Comparison of ENCODE assay signal across 9 cellular contexts in the genomic region with DNA sequence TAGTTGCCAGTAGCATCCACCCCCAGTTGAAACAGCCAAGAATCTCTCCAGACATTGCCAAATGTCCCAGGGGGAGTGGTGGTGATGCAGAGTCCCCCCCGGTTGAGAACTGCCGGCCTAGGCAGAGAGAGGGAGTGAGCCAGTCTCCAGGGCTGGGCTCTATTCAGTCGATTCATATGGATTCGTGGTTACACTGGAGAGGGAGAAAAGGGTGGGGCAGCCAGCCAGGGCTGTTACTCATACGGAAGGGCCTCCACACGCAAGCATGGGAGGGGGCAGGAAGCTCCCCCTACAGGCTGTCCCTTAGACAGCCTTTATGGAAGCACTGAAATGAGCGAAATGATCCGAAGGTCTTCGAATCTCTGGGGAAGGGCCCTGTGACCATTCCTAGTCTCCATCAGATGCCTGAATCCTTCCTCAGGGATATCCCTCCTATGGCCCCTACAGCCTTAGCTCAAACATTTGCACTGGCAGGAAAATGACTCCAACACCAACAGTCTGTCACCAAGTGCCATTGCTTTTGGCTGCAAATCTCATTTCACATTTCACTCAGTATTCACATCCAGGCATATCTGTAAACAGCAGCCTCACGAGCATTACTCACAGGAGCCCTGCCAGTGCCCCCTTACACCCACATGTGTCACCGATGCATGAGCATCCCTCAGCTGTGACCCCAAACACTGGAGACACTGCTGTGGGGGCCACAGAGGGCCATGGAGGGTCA. TPM values are rescaled to one million over a fixed set of nuclear protein-coding genes. Genes with fewer than 3 reads are reported as not detected.
DNase-seq lines count a peak whose midpoint lies in the region; ATAC-seq and TF ChIP-seq lines count a peak whose summit lies in the region.
"Had no signal": no experiment of that assay in that cellular context is flagged by ENCODE, and none has a peak within 500 bp of the region (broad histone marks: within the 10 kb centered on the region; RNA-seq: fewer than 3 reads in every experiment).

No MANE protein-coding gene starts in this region.

- peaks cover 3% of the 10 kb centered on the region for H3K27me3 Mint-ChIP-seq in type B pancreatic cell

- DNase-seq in DMS 273 (lab: John Stamatoyannopoulos, UW; ENCODE audit: unreplicated experiment) (peak; percentile 63), DMS 273 treated with DMSO at 0.1 percent for 48 hours (lab: John Stamatoyannopoulos, UW) (no peak), SW480 (ENCODE audit: low spot score) (peak; percentile 89), foreskin fibroblast (peak; percentile 85 to 94), type B pancreatic cell (ENCODE audit: extremely low spot score, unreplicated experiment) (no peak), GM19240 (ENCODE audit: insufficient read length, low spot score) (no peak)

- H3K4me1 Mint-ChIP-seq in type B pancreatic cell (ENCODE audit: unreplicated experiment): peaks cover 12% of the 10 kb centered on the region

- ATAC-seq in HG02623 (IDR thresholded peaks at IDR 0.05; ENCODE audit: unreplicated experiment): no peak
- no peak for ATAC-seq in GM18502 (IDR thresholded peaks at IDR 0.05; ENCODE audit: poor library complexity, unreplicated experiment)

- H3K27ac Mint-ChIP-seq in type B pancreatic cell: peak overlapping the region; percentile 82
- H3K27ac Mint-ChIP-seq: T-helper 1 cell treated with Interleukin-12 subunit alpha and Interleukin-12 subunit beta and Interleukin-4 antibody, amounts not matched to agents 30 μg/mL and 1 μg/mL, for 36 hours had no signal

- no peaks in the 10 kb centered on the region for H3K9me3 Mint-ChIP-seq in type B pancreatic cell
- H3K9me3 Mint-ChIP-seq: T-helper 1 cell treated with Interleukin-12 subunit alpha and Interleukin-12 subunit beta and Interleukin-4 antibody, amounts not matched to agents 30 μg/mL and 1 μg/mL, for 36 hours had no signal

- H3K36me3 Mint-ChIP-seq in type B pancreatic cell: no peaks in the 10 kb centered on the region

- TF ChIP-seq CTCF in foreskin fibroblast (IDR thresholded peaks at IDR 0.05; ENCODE audit: low read depth, low read length) (peak; percentile 65), type B pancreatic cell (conservative IDR thresholded peaks at IDR 0.05) (peak; percentile 51)

- H3K4me3 Mint-ChIP-seq in type B pancreatic cell: no peak overlapping the region
- H3K4me3 Mint-ChIP-seq: T-helper 1 cell treated with Interleukin-12 subunit alpha and Interleukin-12 subunit beta and Interleukin-4 antibody, amounts not matched to agents 30 μg/mL and 1 μg/mL, for 36 hours had no signal

- no peak overlapping the region for H3K4me3 ChIP-seq in foreskin fibroblast (ENCODE audit: low read depth in 1 of 2, low read length in 2 of 2)

RNA-seq across cellular contexts. Expression of a gene that starts 18.4 kb away (rescaled TPM):
- 3.3 and 11.6 TPM in 2 replicates for total RNA-seq in type B pancreatic cell (ENCODE audit: low replicate concordance)

RNA-seq across cellular contexts. Expression of a gene that starts 29.5 kb away (rescaled TPM):
- total RNA-seq in type B pancreatic cell (ENCODE audit: low replicate concordance): 73.8 and 85.7 TPM in 2 replicates

Comparison
In these comparisons a context has a peak if more than half of its experiments do, and no peak if none do; other contexts are left out.
1. DNase-seq: peak in DMS 273 (single experiment), SW480 (single experiment) and foreskin fibroblast (2 of 2); none in DMS 273 treated with DMSO at 0.1 percent for 48 hours (single experiment), type B pancreatic cell (single experiment) and GM19240 (single experiment).